Comparison of ENCODE assay signal across 34 cellular contexts in the genomic region with DNA sequence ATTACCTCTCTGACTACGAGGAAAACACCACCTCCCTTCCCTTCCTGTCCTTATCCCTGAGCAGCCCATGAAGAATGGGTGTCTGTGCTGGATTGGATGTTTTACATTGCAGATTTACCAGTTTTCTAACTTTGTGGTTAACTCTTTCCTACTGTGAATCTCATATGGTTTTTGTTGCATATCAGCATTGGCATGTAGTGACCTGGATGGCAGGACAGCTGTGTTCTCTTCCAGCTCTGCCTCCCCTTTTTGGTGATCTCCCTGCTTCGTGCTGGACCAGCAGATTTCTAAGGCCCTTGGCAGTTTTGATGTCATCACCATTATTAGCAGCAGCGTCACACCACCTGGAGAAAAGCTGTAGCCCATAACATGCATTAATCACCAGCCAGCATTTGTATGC. TPM values are rescaled to one million over a fixed set of nuclear protein-coding genes. Genes with fewer than 3 reads are reported as not detected.
DNase-seq lines count a peak whose midpoint lies in the region; ATAC-seq and TF ChIP-seq lines count a peak whose summit lies in the region.
"Had no signal": no experiment of that assay in that cellular context is flagged by ENCODE, and none has a peak within 500 bp of the region (broad histone marks: within the 10 kb centered on the region; RNA-seq: fewer than 3 reads in every experiment).

No MANE protein-coding gene starts in this region.

- H3K4ac ChIP-seq in IMR-90 (ENCODE audit: low read depth, low read length) = peak overlapping the region; percentile 99

- peak overlapping the region; percentile 41; the same call in 1 of the 2 replicates for H3K9ac ChIP-seq in IMR-90 (ENCODE audit: low read depth, low read length)

- peak overlapping the region; percentile 87 for H4K5ac ChIP-seq in IMR-90 (ENCODE audit: low read depth, low read length)

- no peaks in the 10 kb centered on the region for H3K79me1 ChIP-seq in IMR-90 (ENCODE audit: low read depth in 1 of 2, low read length in 2 of 2)

- ATAC-seq in IMR-90 (ENCODE audit: low read depth) (no peak), HG03045 (IDR thresholded peaks at IDR 0.05; ENCODE audit: unreplicated experiment) (no peak)
- no peak for ATAC-seq in activated naive CD4-positive, alpha-beta T cell treated with anti-CD3 and anti-CD28 coated beads, Interleukin-2, amount 50 U/mL, for 72 hours
- ATAC-seq: HepG2; Right ventricle myocardium inferior; sciatic nerve; stimulated activated effector memory CD8-positive, alpha-beta T cell treated with anti-CD3 and anti-CD28 coated beads, Interleukin-12 subunit alpha, Interleukin-12 subunit beta, amount 100 ng/mL, for 72 hours; T-helper 17 cell had no signal

- H2AFZ ChIP-seq in IMR-90 (replicated peaks; ENCODE audit: low read length, poor library complexity) = peak overlapping the region; percentile 80

- peak overlapping the region; percentile 98 for H2BK5ac ChIP-seq in IMR-90 (ENCODE audit: low read depth, low read length, poor library complexity, severe bottlenecking)

- peak overlapping the region; percentile 99 for H4K91ac ChIP-seq in IMR-90 (ENCODE audit: insufficient read depth, low read depth, low read length)

- BruUV-seq in IMR-90 (replicated peaks; lab: Mats Ljungman, UMichigan) = no TSS peak

- peak overlapping the region; percentile 96 for H3K18ac ChIP-seq in IMR-90 (ENCODE audit: low read depth, low read length)

- H3K14ac ChIP-seq in IMR-90 (replicated peaks; ENCODE audit: low read depth, low read length) = peak overlapping the region; percentile 91

- no peaks in the 10 kb centered on the region for H3K36me3 ChIP-seq in IMR-90 (ENCODE audit: control insufficient read depth, insufficient read depth, low read length)
- H3K36me3 ChIP-seq: brain microvascular endothelial cell, left ventricle myocardium inferior, neutrophil, upper lobe of left lung had no signal

- in situ Hi-C loops in IMR-90 (cut with MboI; ENCODE audit: low sequenced_read_pairs) (no loop called here), G401 (cut with HindIII; ENCODE audit: low sequenced_read_pairs) (no loop called here)

- peak overlapping the region; percentile 61 for H3K27ac ChIP-seq in AG04450 (ENCODE audit: low read depth, low read length)
- peak overlapping the region; percentile 65; the same call in 1 of the 2 replicates for H3K27ac ChIP-seq in IMR-90 (ENCODE audit: insufficient read depth, low read length)
- H3K27ac ChIP-seq in epithelial cell of prostate = peak overlapping the region; percentile 95
- H3K27ac ChIP-seq: brain microvascular endothelial cell, left ventricle myocardium inferior, neutrophil had no signal

- WGBS in IMR-90 (ENCODE audit: extremely low coverage in 2 of 2, insufficient read length in 1 of 2), 2 experiments = no CpG with 5 or more reads among the region's 3 CpGs

- peak overlapping the region; percentile 72; the same call in 1 of the 2 replicates for H3K23ac ChIP-seq in IMR-90 (ENCODE audit: low read depth, low read length)

- TF ChIP-seq CTCF in AG04450 (IDR thresholded peaks at IDR 0.05; ENCODE audit: low read depth, low read length) = no peak
- TF ChIP-seq CTCF in IMR-90 (conservative IDR thresholded peaks at IDR 0.05; ENCODE audit: low read depth, low read length) = no peak

- H2BK15ac ChIP-seq in IMR-90 (ENCODE audit: low read depth, low read length) = peak overlapping the region; percentile 89; the same call in 2 of the 3 replicates

- POLR2A ChIA-PET in AG04450 (lab: Yijun Ruan, JAX) (interaction anchor here (1.2 to 1.7 kb wide), 2 partner anchors 28 to 30 kb away, joined by 5 to 6 read pairs; no protein-coding TSS in a partner anchor), IMR-90 (lab: Charles Lee; ENCODE audit: unreplicated experiment) (interaction anchor here (1.2 kb wide), 1 partner anchor 29 kb away, joined by 3 read pairs; no protein-coding TSS in a partner anchor)

- H2AK9ac ChIP-seq in IMR-90 (replicated peaks; ENCODE audit: low read depth, low read length, poor library complexity) = no peak overlapping the region

- H3K9me1 ChIP-seq in IMR-90 (ENCODE audit: insufficient read depth, low read length) = peaks cover 25% of the 10 kb centered on the region

- peak; percentile 42 for DNase-seq in AG04450 (ENCODE audit: low read depth, low spot score)
- DNase-seq in IMR-90 = peak; percentile 77
- no peak for DNase-seq in epithelial cell of prostate (ENCODE audit: low read depth, low spot score)
- peak; percentile 57 for DNase-seq in myocyte (ENCODE audit: low read depth)
- no peak for DNase-seq in activated naive CD4-positive, alpha-beta T cell treated with anti-CD3 and anti-CD28 coated beads, Interleukin-2, amount 50 U/mL, for 72 hours (ENCODE audit: low spot score in 2 of 2)
- no peak for DNase-seq in G401 (ENCODE audit: low spot score)
- DNase-seq in HuH-7.5 (ENCODE audit: low spot score) = no peak
- DNase-seq: activated CD4-positive, alpha-beta T cell treated with anti-CD3 and anti-CD28 coated beads, Interleukin-2, amount 50 U/mL, for 48 hours; activated T-cell treated with anti-CD3 and anti-CD28 coated beads, Interleukin-2, amount 50 U/mL, for 48 hours; AML-193; brain microvascular endothelial cell; CD4-positive, CD25-positive, alpha-beta regulatory T cell; H9; Kasumi-1; left ventricle myocardium inferior; MV-4-11; naive B cell; NCI-H2107; stimulated activated CD4-positive, alpha-beta T cell treated with anti-CD3 and anti-CD28 coated beads, Interleukin-15, amount 100 ng/mL, for 24 hours; stimulated activated CD4-positive, alpha-beta T cell treated with anti-CD3 and anti-CD28 coated beads, Interleukin-4, amount 100 ng/mL, for 4 hours; substantia nigra; T-helper 17 cell had no signal

- H3K9me3 ChIP-seq in AG04450 (ENCODE audit: control insufficient read depth, insufficient read depth, low read length) (no peaks in the 10 kb centered on the region), IMR-90 (ENCODE audit: control insufficient read depth, insufficient read depth, low read length) (no peaks in the 10 kb centered on the region)
- H3K9me3 ChIP-seq: left ventricle myocardium inferior, neutrophil, upper lobe of left lung had no signal

- peaks cover 0 to 4% of the 10 kb centered on the region in 2 donors for H3K9me3 Mint-ChIP-seq in activated naive CD4-positive, alpha-beta T cell treated with anti-CD3 and anti-CD28 coated beads, Interleukin-2, amount 50 U/mL, for 72 hours
- H3K9me3 Mint-ChIP-seq: stimulated activated effector memory CD8-positive, alpha-beta T cell treated with anti-CD3 and anti-CD28 coated beads, Interleukin-12 subunit alpha, Interleukin-12 subunit beta, amount 100 ng/mL, for 72 hours had no signal

- H3K56ac ChIP-seq in IMR-90 (ENCODE audit: extremely low read depth, insufficient read depth, low read length) = peak overlapping the region; percentile 57; the same call in 1 of the 2 replicates

- peak overlapping the region; percentile 86 for H2AK5ac ChIP-seq in IMR-90 (ENCODE audit: low read depth, low read length)

- H3K27me3 ChIP-seq in AG04450 (ENCODE audit: control insufficient read depth, insufficient read depth, low read length) (no peaks in the 10 kb centered on the region), IMR-90 (ENCODE audit: control insufficient read depth, insufficient read depth, low read length) (no peaks in the 10 kb centered on the region)
- H3K27me3 ChIP-seq: brain microvascular endothelial cell, upper lobe of left lung had no signal

- peak overlapping the region; percentile 98 for H2BK120ac ChIP-seq in IMR-90 (ENCODE audit: low read depth, low read length)

- CTCF ChIA-PET in AG04450 (lab: Charles Lee) (interaction anchor here (1.4 kb wide), 1 partner anchor 455 kb away, joined by 3 read pairs; no protein-coding TSS in a partner anchor), IMR-90 (lab: Yijun Ruan, JAX) (interaction anchor here (0.7 kb wide), 1 partner anchor 280 kb away, joined by 6 read pairs; no protein-coding TSS in a partner anchor)

- no peak overlapping the region for H3K4me3 ChIP-seq in AG04450 (ENCODE audit: low read depth, low read length)
- no peak overlapping the region for H3K4me3 ChIP-seq in IMR-90 (ENCODE audit: insufficient read depth, low read depth, low read length)
- H3K4me3 ChIP-seq: left ventricle myocardium inferior, upper lobe of left lung had no signal

- no peaks in the 10 kb centered on the region for H3K36me3 Mint-ChIP-seq in activated naive CD4-positive, alpha-beta T cell treated with anti-CD3 and anti-CD28 coated beads, Interleukin-2, amount 50 U/mL, for 72 hours
- H3K36me3 Mint-ChIP-seq: CD4-positive, CD25-positive, alpha-beta regulatory T cell; naive B cell; stimulated activated effector memory CD8-positive, alpha-beta T cell treated with anti-CD3 and anti-CD28 coated beads, Interleukin-12 subunit alpha, Interleukin-12 subunit beta, amount 100 ng/mL, for 72 hours had no signal

- no peak for TF ChIP-seq RAD21 in IMR-90 (IDR thresholded peaks at IDR 0.05; ENCODE audit: low read length)

- no peak for TF ChIP-seq POLR2A in IMR-90 (IDR thresholded peaks at IDR 0.05; ENCODE audit: low read depth, low read length)

- H2BK20ac ChIP-seq in IMR-90 (ENCODE audit: low read depth, low read length) = peak overlapping the region; percentile 99

- H3K4me1 ChIP-seq in IMR-90 (ENCODE audit: control insufficient read depth, insufficient read depth, low read length) = peaks cover 32% of the 10 kb centered on the region

- intact Hi-C loops in IMR-90 (cut with micrococcal nuclease) = loop anchor here (5.0 kb wide), 2 partner anchors 230 to 295 kb away; a partner anchor contains a TSS

- dilution Hi-C loops in IMR-90 (cut with HindIII; ENCODE audit: low sequenced_read_pairs, unreplicated experiment) = no loop called here

- H4K8ac ChIP-seq in IMR-90 (ENCODE audit: low read depth in 2 of 2, low read length in 2 of 2) = peak overlapping the region; percentile 79 to 93

- peak overlapping the region in 1 of 2 donors; percentile 1 for H3K27ac Mint-ChIP-seq in activated naive CD4-positive, alpha-beta T cell treated with anti-CD3 and anti-CD28 coated beads, Interleukin-2, amount 50 U/mL, for 72 hours
- H3K27ac Mint-ChIP-seq: CD4-positive, CD25-positive, alpha-beta regulatory T cell; stimulated activated effector memory CD8-positive, alpha-beta T cell treated with anti-CD3 and anti-CD28 coated beads, Interleukin-12 subunit alpha, Interleukin-12 subunit beta, amount 100 ng/mL, for 72 hours; T-helper 17 cell had no signal

- H4K20me1 ChIP-seq in IMR-90 (ENCODE audit: insufficient read depth, low read length) = no peaks in the 10 kb centered on the region

- H3K4me2 ChIP-seq in IMR-90 (ENCODE audit: low read depth, low read length) = no peak overlapping the region

RNA-seq across cellular contexts. Expression of a gene that starts 26.7 kb away (rescaled TPM):
- polyA plus RNA-seq in AG04450 (2011; rRNA removed) (not detected in 2 replicates), IMR-90 (2012; rRNA removed) (not detected in 2 replicates)
- not detected in 2 replicates for polyA minus RNA-seq in AG04450 (2011; rRNA and poly(A)+ RNA removed)
- total RNA-seq in IMR-90 (2012; rRNA removed) (not detected in 2 replicates), myocyte (not detected in 2 replicates)
- polyA plus RNA-seq in IMR-90 (2012; cell fraction: cytosol; rRNA removed) = not detected in 2 replicates
- not detected in 2 replicates for polyA plus RNA-seq in IMR-90 (2012; cell fraction: nucleus; rRNA removed; ENCODE audit: low replicate concordance)
- not detected for polyA plus RNA-seq in myocyte (2012)
- under 1 TPM in 1 of 2 donors, not detected in 1; 0.25 TPM for total RNA-seq in activated naive CD4-positive, alpha-beta T cell treated with anti-CD3 and anti-CD28 coated beads, Interleukin-2, amount 50 U/mL, for 72 hours
- not detected in 2 replicates for total RNA-seq in G401 (2014; rRNA removed; shearing (Covaris generic))
- total RNA-seq: A172; CD4-positive, CD25-positive, alpha-beta regulatory T cell; Daoy; fibroblast of lung; H9; HepG2; left ventricle myocardium inferior; mesenteric fat pad; posterior vena cava; Right ventricle myocardium inferior; sciatic nerve; T-helper 17 cell; upper lobe of left lung had no signal
- polyA plus RNA-seq: CD4-positive, CD25-positive, alpha-beta regulatory T cell; fibroblast of lung; HepG2 had no signal

RNA-seq across cellular contexts. Expression of a gene that starts 33.8 kb away (rescaled TPM):
- polyA plus RNA-seq in AG04450 (2011; rRNA removed) (not detected in 2 replicates), IMR-90 (2012; rRNA removed) (not detected in 2 replicates)
- polyA minus RNA-seq in AG04450 (2011; rRNA and poly(A)+ RNA removed) = not detected in 2 replicates
- total RNA-seq in IMR-90 (2012; rRNA removed) (not detected in 2 replicates), myocyte (not detected in 2 replicates)
- not detected in 2 replicates for polyA plus RNA-seq in IMR-90 (2012; cell fraction: cytosol; rRNA removed)
- polyA plus RNA-seq in IMR-90 (2012; cell fraction: nucleus; rRNA removed; ENCODE audit: low replicate concordance) = not detected in 2 replicates
- not detected for polyA plus RNA-seq in myocyte (2012)
- total RNA-seq in activated naive CD4-positive, alpha-beta T cell treated with anti-CD3 and anti-CD28 coated beads, Interleukin-2, amount 50 U/mL, for 72 hours = not detected
- total RNA-seq in G401 (2014; rRNA removed; shearing (Covaris generic)) = not detected in 2 replicates
- total RNA-seq: A172; CD4-positive, CD25-positive, alpha-beta regulatory T cell; Daoy; fibroblast of lung; H9; HepG2; left ventricle myocardium inferior; mesenteric fat pad; posterior vena cava; Right ventricle myocardium inferior; sciatic nerve; T-helper 17 cell; upper lobe of left lung had no signal
- polyA plus RNA-seq: CD4-positive, CD25-positive, alpha-beta regulatory T cell; fibroblast of lung; HepG2 had no signal

Comparison
In these comparisons a context has a peak if more than half of its experiments do, and no peak if none do; other contexts are left out.
1. DNase-seq: peak in AG04450 (single experiment), IMR-90 (single experiment) and myocyte (single experiment); none in epithelial cell of prostate (single experiment), activated naive CD4-positive, alpha-beta T cell treated with anti-CD3 and anti-CD28 coated beads, Interleukin-2, amount 50 U/mL, for 72 hours (0 of 2), G401 (single experiment) and HuH-7.5 (single experiment).
2. Peak in every context shown above with its lines, with median percentiles within 50 percentile points of each other: H3K27ac ChIP-seq.